Comparison of ENCODE assay signal across 11 cellular contexts in genomic region chr14:34211732-34212131, GRCh38.
DNase-seq lines count a peak whose midpoint lies in the region; ATAC-seq and TF ChIP-seq lines count a peak whose summit lies in the region.
"Had no signal": no experiment of that assay in that cellular context is flagged by ENCODE, and none has a peak within 500 bp of the region (broad histone marks: within the 10 kb centered on the region; RNA-seq: fewer than 3 reads in every experiment).

No MANE protein-coding gene starts in this region.

- POLR2A ChIA-PET in MCF 10A (lab: Yijun Ruan, JAX), result no interaction called here

- no peaks in the 10 kb centered on the region for H3K9me3 Mint-ChIP-seq in MCF 10A (ENCODE audit: unreplicated experiment)
- H3K9me3 Mint-ChIP-seq in T-helper 2 cell treated with Interferon-gamma antibody and Interleukin-4, amounts not matched to agents 5 μg/mL and 100 μg/mL, for 36 hours, result no peaks in the 10 kb centered on the region
- H3K9me3 Mint-ChIP-seq in endothelial cell (ENCODE audit: unreplicated experiment), result no peaks in the 10 kb centered on the region
- H3K9me3 Mint-ChIP-seq: nephron had no signal

- H3K27ac ChIP-seq in breast epithelium, result peak overlapping the region; percentile 43 to 80

- no peak for TF ChIP-seq POLR2A in breast epithelium (IDR thresholded peaks at IDR 0.05)

- H3K4me1 Mint-ChIP-seq in MCF 10A (ENCODE audit: insufficient read depth, unreplicated experiment), result no peaks in the 10 kb centered on the region
- peaks cover 23% of the 10 kb centered on the region for H3K4me1 Mint-ChIP-seq in T-helper 2 cell treated with Interferon-gamma antibody and Interleukin-4, amounts not matched to agents 5 μg/mL and 100 μg/mL, for 36 hours (ENCODE audit: low read depth)
- no peaks in the 10 kb centered on the region for H3K4me1 Mint-ChIP-seq in endothelial cell (ENCODE audit: unreplicated experiment)
- H3K4me1 Mint-ChIP-seq: nephron had no signal

- CTCF ChIA-PET in MCF 10A (lab: Yijun Ruan, JAX), result no interaction called here

- no TSS peak for BruUV-seq in MCF 10A (replicated peaks; lab: Mats Ljungman, UMichigan)

- no peaks in the 10 kb centered on the region for H3K9me3 ChIP-seq in breast epithelium

- H3K27me3 Mint-ChIP-seq in MCF 10A (ENCODE audit: insufficient read depth, unreplicated experiment) (no peaks in the 10 kb centered on the region), endothelial cell (ENCODE audit: unreplicated experiment) (peaks cover 3% of the 10 kb centered on the region)
- H3K27me3 Mint-ChIP-seq in T-helper 2 cell treated with Interferon-gamma antibody and Interleukin-4, amounts not matched to agents 5 μg/mL and 100 μg/mL, for 36 hours (ENCODE audit: low read depth), result peaks cover 50% of the 10 kb centered on the region

- no peak for TF ChIP-seq CTCF in breast epithelium (IDR thresholded peaks at IDR 0.05)
- TF ChIP-seq CTCF in MCF 10A (IDR thresholded peaks at IDR 0.05; ENCODE audit: unreplicated experiment), result no peak
- TF ChIP-seq CTCF in endothelial cell (IDR thresholded peaks at IDR 0.05; ENCODE audit: unreplicated experiment), result no peak

- ATAC-seq in HG02970 (IDR thresholded peaks at IDR 0.05; ENCODE audit: low FRiP score, unreplicated experiment), result peak; percentile 65

- DNase-seq in breast epithelium (ENCODE audit: low spot score in 2 of 2) (no peak), MCF 10A (ENCODE audit: unreplicated experiment) (no peak), head of caudate nucleus (no peak), endothelial cell (ENCODE audit: low spot score) (no peak), occipital lobe (lab: John Stamatoyannopoulos, UW) (no peak), DMS153 (lab: John Stamatoyannopoulos, UW) (no peak)
- peak; percentile 15 for DNase-seq in T-helper 2 cell treated with Interferon-gamma antibody and Interleukin-4, amounts not matched to agents 5 μg/mL and 100 μg/mL, for 36 hours (ENCODE audit: low spot score)
- DNase-seq: activated CD8-positive, alpha-beta memory T cell treated with anti-CD3 and anti-CD28 coated beads, Interleukin-2, amount 50 U/mL, for 48 hours; NCI-H2029 had no signal

- H3K36me3 ChIP-seq in breast epithelium, result no peaks in the 10 kb centered on the region

- no peaks in the 10 kb centered on the region for H3K27me3 ChIP-seq in breast epithelium

- intact Hi-C loops in breast epithelium (cut with DNase I; ENCODE audit: low total_unique reads), result no loop called here
- intact Hi-C loops in MCF 10A (cut with micrococcal nuclease), result no loop called here
- intact Hi-C loops in head of caudate nucleus (cut with DNase I), result no loop called here

- H3K4me1 ChIP-seq in breast epithelium, result no peaks in the 10 kb centered on the region

- H3K4me3 ChIP-seq in breast epithelium, result no peak overlapping the region

- H3K27ac Mint-ChIP-seq in MCF 10A (ENCODE audit: low read depth, unreplicated experiment), result no peak overlapping the region
- no peak overlapping the region for H3K27ac Mint-ChIP-seq in T-helper 2 cell treated with Interferon-gamma antibody and Interleukin-4, amounts not matched to agents 5 μg/mL and 100 μg/mL, for 36 hours
- H3K27ac Mint-ChIP-seq in endothelial cell (ENCODE audit: unreplicated experiment), result no peak overlapping the region
- H3K27ac Mint-ChIP-seq: nephron had no signal

- H3K4me3 Mint-ChIP-seq in MCF 10A (ENCODE audit: unreplicated experiment) (no peak overlapping the region), endothelial cell (ENCODE audit: unreplicated experiment) (no peak overlapping the region)
- H3K4me3 Mint-ChIP-seq in T-helper 2 cell treated with Interferon-gamma antibody and Interleukin-4, amounts not matched to agents 5 μg/mL and 100 μg/mL, for 36 hours, result peak overlapping the region; percentile 35
- H3K4me3 Mint-ChIP-seq: nephron had no signal

- no peaks in the 10 kb centered on the region for H3K36me3 Mint-ChIP-seq in MCF 10A (ENCODE audit: insufficient read depth, unreplicated experiment)
- H3K36me3 Mint-ChIP-seq in T-helper 2 cell treated with Interferon-gamma antibody and Interleukin-4, amounts not matched to agents 5 μg/mL and 100 μg/mL, for 36 hours (ENCODE audit: low read depth), result no peaks in the 10 kb centered on the region
- H3K36me3 Mint-ChIP-seq in endothelial cell (ENCODE audit: low read depth, unreplicated experiment), result no peaks in the 10 kb centered on the region
